ENCODE assay signal across 1 cellular context in the genomic region with DNA sequence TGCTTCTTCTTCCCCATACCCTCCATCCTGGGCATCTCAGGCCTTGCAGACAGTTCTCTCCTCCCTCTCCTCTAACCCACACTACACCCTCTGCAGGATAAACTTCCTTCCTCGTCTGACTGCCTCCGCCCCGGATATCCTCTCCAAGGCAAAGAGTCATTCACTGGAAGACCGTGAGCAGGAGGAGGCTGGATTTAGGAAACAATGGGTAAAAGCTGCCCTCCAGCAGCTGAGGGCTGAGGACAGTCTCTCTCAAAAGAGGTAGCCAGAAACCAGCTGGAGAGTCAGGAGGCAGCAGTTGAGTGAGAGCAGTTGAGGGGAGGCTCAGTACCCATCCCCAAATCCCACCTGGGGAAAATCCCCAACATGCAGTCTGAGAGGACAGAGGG.
TF ChIP-seq lines count a peak whose summit lies in the region.

No MANE protein-coding gene starts in this region.

TF ChIP-seq in A549, 52 proteins besides CTCF, POLR2A, EP300 and RAD21 (continued from another document):
- TF ChIP-seq, protein P1, sequence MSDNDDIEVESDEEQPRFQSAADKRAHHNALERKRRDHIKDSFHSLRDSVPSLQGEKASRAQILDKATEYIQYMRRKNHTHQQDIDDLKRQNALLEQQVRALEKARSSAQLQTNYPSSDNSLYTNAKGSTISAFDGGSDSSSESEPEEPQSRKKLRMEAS (IDR thresholded peaks at IDR 0.05): no peak
- TF ChIP-seq ZC3H11A (IDR thresholded peaks at IDR 0.05): no peak
